8 cellular contexts compared by ENCODE assay signal in the genomic region with DNA sequence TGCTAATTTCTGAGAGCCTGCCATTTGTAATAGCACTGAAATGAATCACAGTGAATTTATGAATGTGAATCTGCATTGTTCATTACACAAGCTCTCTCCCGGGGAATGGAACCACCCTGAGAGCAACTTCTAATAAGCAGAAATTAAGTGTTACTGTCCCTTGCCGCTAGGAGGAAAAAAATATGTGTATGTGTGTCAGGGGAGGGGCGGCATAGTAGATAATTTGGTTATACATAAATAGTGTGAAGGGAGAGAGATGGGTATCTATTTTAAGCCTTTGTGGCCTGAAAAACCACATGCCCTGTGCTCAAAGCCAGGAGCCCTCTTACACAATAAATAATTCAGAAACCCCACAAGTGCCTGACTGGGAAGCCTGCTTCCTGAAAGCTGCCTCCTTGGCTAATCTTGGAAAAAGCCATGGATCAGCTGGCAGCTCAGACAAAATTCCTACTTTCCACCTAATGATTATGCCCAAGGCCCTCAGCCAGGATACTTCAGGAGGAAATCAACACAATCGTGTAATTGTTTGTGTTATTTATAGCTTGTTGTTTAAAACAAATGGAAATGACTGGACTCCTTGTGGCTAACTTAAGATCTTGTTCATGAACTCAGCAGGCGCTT.
DNase-seq lines count a peak whose midpoint lies in the region; ATAC-seq and TF ChIP-seq lines count a peak whose summit lies in the region.

No MANE protein-coding gene starts in this region.

- H3K27me3 Mint-ChIP-seq in CD8-positive, alpha-beta memory T cell, result peaks cover 4 to 21% of the 10 kb centered on the region in 2 donors

- no peak overlapping the region for H3K27ac ChIP-seq in CD8-positive, alpha-beta memory T cell (ENCODE audit: low read depth, low read length)

- no peaks in the 10 kb centered on the region for H3K36me3 Mint-ChIP-seq in CD8-positive, alpha-beta memory T cell

- H3K27ac Mint-ChIP-seq in CD8-positive, alpha-beta memory T cell, result no peak overlapping the region

- no peaks in the 10 kb centered on the region for H3K36me3 ChIP-seq in CD8-positive, alpha-beta memory T cell (ENCODE audit: insufficient read depth, low read length)

- H3K4me1 ChIP-seq in CD8-positive, alpha-beta memory T cell (ENCODE audit: insufficient read depth, low read length), result no peaks in the 10 kb centered on the region

- TF ChIP-seq CTCF in AG04449 (IDR thresholded peaks at IDR 0.05; ENCODE audit: insufficient read depth, low read length, missing control alignments), result peak; percentile 3

- H3K4me3 Mint-ChIP-seq in CD8-positive, alpha-beta memory T cell, result no peak overlapping the region

- no peaks in the 10 kb centered on the region for H3K9me3 ChIP-seq in CD8-positive, alpha-beta memory T cell (ENCODE audit: low read length)

- POLR2A ChIA-PET in AG04449 (lab: Yijun Ruan, JAX), result interaction anchor here (1.6 kb wide), 1 partner anchor 14 kb away, joined by 3 read pairs; no protein-coding TSS in a partner anchor
- POLR2A ChIA-PET in CD8-positive, alpha-beta memory T cell (lab: Charles Lee), result no interaction called here

- no peaks in the 10 kb centered on the region for H3K27me3 ChIP-seq in CD8-positive, alpha-beta memory T cell (ENCODE audit: insufficient read depth, low read length, poor library complexity, severe bottlenecking)

- DNase-seq in AG04449 (ENCODE audit: low read depth, low spot score), result peak; percentile 56
- DNase-seq in NCI-H446 treated with DMSO at 0.1 percent for 48 hours (lab: John Stamatoyannopoulos, UW), result peak; percentile 25
- peak; percentile 71 for DNase-seq in glomerular endothelial cell (ENCODE audit: extremely low read depth, low read depth, low spot score)
- DNase-seq in NCI-H2171 treated with DMSO at 0.1 percent for 48 hours (lab: John Stamatoyannopoulos, UW), result no peak
- no peak for DNase-seq in NCI-H748 treated with DMSO at 0.1 percent for 48 hours (lab: John Stamatoyannopoulos, UW)
- DNase-seq in CD8-positive, alpha-beta memory T cell, result no peak

- ATAC-seq in GM21423 (IDR thresholded peaks at IDR 0.05; ENCODE audit: unreplicated experiment), result peak; percentile 77
- ATAC-seq in GM19395 (IDR thresholded peaks at IDR 0.05; ENCODE audit: unreplicated experiment), result no peak

- no peaks in the 10 kb centered on the region for H3K4me1 Mint-ChIP-seq in CD8-positive, alpha-beta memory T cell

- H3K4me3 ChIP-seq in AG04449 (ENCODE audit: low read depth, low read length), result no peak overlapping the region
- H3K4me3 ChIP-seq in CD8-positive, alpha-beta memory T cell (ENCODE audit: low read length), result no peak overlapping the region

- CTCF ChIA-PET in AG04449 (lab: Yijun Ruan, JAX), result interaction anchor here (1.0 to 1.7 kb wide), 6 partner anchors 9 to 312 kb away, joined by 3 to 5 read pairs (median 4); no protein-coding TSS in a partner anchor
- CTCF ChIA-PET in CD8-positive, alpha-beta memory T cell (lab: Charles Lee), result no interaction called here

- peaks cover 0 to 4% (median 2%) of the 10 kb centered on the region in 5 donors for H3K9me3 Mint-ChIP-seq in CD8-positive, alpha-beta memory T cell

Comparison
In these comparisons a context has a peak if more than half of its experiments do, and no peak if none do; other contexts are left out.
1. DNase-seq: peak in AG04449 (single experiment), NCI-H446 treated with DMSO at 0.1 percent for 48 hours (single experiment) and glomerular endothelial cell (single experiment); none in NCI-H2171 treated with DMSO at 0.1 percent for 48 hours (single experiment), NCI-H748 treated with DMSO at 0.1 percent for 48 hours (single experiment) and CD8-positive, alpha-beta memory T cell (0 of 5).